25 cellular contexts compared by ENCODE assay signal in genomic region chr14:100211366-100211765, GRCh38. TPM values are rescaled to one million over a fixed set of nuclear protein-coding genes. Genes with fewer than 3 reads are reported as not detected.
"Had no signal": no experiment of that assay in that cellular context is flagged by ENCODE, and none has a peak within 500 bp of the region (broad histone marks: within the 10 kb centered on the region; RNA-seq: fewer than 3 reads in every experiment).

No MANE protein-coding gene starts in this region.

- H3K9me3 ChIP-seq: colonic mucosa, esophagus muscularis mucosa, lower lobe of right lung, neutrophil, pancreas, testis, tibial nerve, upper lobe of right lung, uterus had no signal

- H3K9me3 Mint-ChIP-seq: immature natural killer cell; natural killer cell; stimulated activated memory B cell treated with anti-CD40 and anti-IgM and Interleukin-4, amounts not matched to agents 10 μg/mL and 1 μg/mL and 100 μg/mL, for 72 hours had no signal

- H3K27ac ChIP-seq: colonic mucosa, esophagus muscularis mucosa, lower lobe of right lung, neutrophil, pancreas, testis, tibial nerve, upper lobe of right lung, uterus had no signal

- H3K4me3 ChIP-seq: colonic mucosa, esophagus muscularis mucosa, lower lobe of right lung, pancreas, smooth muscle cell, testis, tibial nerve, upper lobe of right lung, uterus had no signal

- H3K4me3 Mint-ChIP-seq: immature natural killer cell; natural killer cell; stimulated activated memory B cell treated with anti-CD40 and anti-IgM and Interleukin-4, amounts not matched to agents 10 μg/mL and 1 μg/mL and 100 μg/mL, for 72 hours had no signal

- FAIRE-seq: endothelial cell of umbilical vein, pancreas had no signal

- H3K36me3 ChIP-seq: colonic mucosa, esophagus muscularis mucosa, lower lobe of right lung, neutrophil, pancreas, upper lobe of right lung, uterus had no signal

- ATAC-seq: left ventricle myocardium superior; lower lobe of right lung; natural killer cell; pancreas; sciatic nerve; stimulated activated memory B cell treated with anti-CD40 and anti-IgM and Interleukin-4, amounts not matched to agents 10 μg/mL and 1 μg/mL and 100 μg/mL, for 72 hours; stimulated activated naive CD8-positive, alpha-beta T cell treated with anti-CD3 and anti-CD28 coated beads, Interleukin-15, Interleukin-2, amounts not matched to agents 100 U/mL and 50 U/mL, for 24 hours; upper lobe of right lung had no signal

- H3K27ac Mint-ChIP-seq: natural killer cell; stimulated activated memory B cell treated with anti-CD40 and anti-IgM and Interleukin-4, amounts not matched to agents 10 μg/mL and 1 μg/mL and 100 μg/mL, for 72 hours had no signal

- DNase-seq: colonic mucosa; dermis blood vessel endothelial cell; effector memory CD4-positive, alpha-beta T cell; foreskin melanocyte; hypothalamus; immature natural killer cell; islet precursor cell; left ventricle myocardium superior; lower lobe of right lung; natural killer cell; pancreas; stimulated activated CD4-positive, alpha-beta T cell treated with anti-CD3 and anti-CD28 coated beads, Interleukin-2, amount 100 ng/mL, for 24 hours; stimulated activated CD4-positive, alpha-beta T cell treated with anti-CD3 and anti-CD28 coated beads, Interleukin-4, amount 100 ng/mL, for 24 hours; stimulated activated naive CD8-positive, alpha-beta T cell treated with anti-CD3 and anti-CD28 coated beads, Interleukin-15, Interleukin-2, amounts not matched to agents 100 U/mL and 50 U/mL, for 24 hours; substantia nigra; testis; upper lobe of right lung; uterus had no signal

- H3K36me3 Mint-ChIP-seq: immature natural killer cell; natural killer cell; stimulated activated memory B cell treated with anti-CD40 and anti-IgM and Interleukin-4, amounts not matched to agents 10 μg/mL and 1 μg/mL and 100 μg/mL, for 72 hours had no signal

- H3K27me3 Mint-ChIP-seq: stimulated activated memory B cell treated with anti-CD40 and anti-IgM and Interleukin-4, amounts not matched to agents 10 μg/mL and 1 μg/mL and 100 μg/mL, for 72 hours had no signal

- H3K27me3 ChIP-seq: colonic mucosa, esophagus muscularis mucosa, neutrophil, pancreas, testis, tibial nerve, upper lobe of right lung, uterus had no signal

RNA-seq across cellular contexts. Expression of gene DEGS2, which starts 51.9 kb away (rescaled TPM):
- total RNA-seq: endothelial cell of umbilical vein, left ventricle myocardium superior had no signal
